8 cellular contexts compared by ENCODE assay signal in the genomic region with DNA sequence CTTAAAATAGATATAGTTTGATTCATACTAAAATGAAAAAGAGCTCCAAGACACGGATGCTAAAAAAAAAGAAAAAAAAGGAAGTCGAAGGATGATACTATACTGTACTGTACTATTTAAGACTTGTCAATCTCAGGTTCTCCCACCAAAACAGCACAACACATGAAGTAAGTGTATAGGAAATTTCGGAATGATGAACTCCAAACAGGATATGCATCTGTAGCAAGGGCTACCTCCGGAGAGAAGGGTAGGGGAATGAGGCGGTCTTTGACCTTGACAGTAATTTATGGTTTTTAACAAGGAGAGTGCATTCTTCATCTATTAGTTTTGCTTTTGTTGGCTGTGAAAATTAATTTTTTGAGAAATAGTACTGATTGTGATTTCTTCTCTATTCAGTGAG. TPM values are rescaled to one million over a fixed set of nuclear protein-coding genes. Genes with fewer than 3 reads are reported as not detected.
A peak's percentile ranks its signal among the peaks of the same experiment; 100 is the strongest.
DNase-seq lines count a peak whose midpoint lies in the region; ATAC-seq and TF ChIP-seq lines count a peak whose summit lies in the region.

No MANE protein-coding gene starts in this region.

- POLR2A ChIA-PET in Panc1 (lab: Charles Lee) = interaction anchor here (0.7 kb wide), 1 partner anchor 71 kb away, joined by 3 read pairs; no protein-coding TSS in a partner anchor

- DNase-seq in Panc1 (ENCODE audit: low read depth, low spot score) = no peak
- no peak for DNase-seq in epithelial cell of proximal tubule (ENCODE audit: low read depth)
- no peak for DNase-seq in psoas muscle
- DNase-seq in mucosa of gallbladder (ENCODE audit: low spot score) = no peak
- DNase-seq in cortex of kidney (lab: John Stamatoyannopoulos, UW) = no peak
- DNase-seq in activated gamma-delta T cell (lab: John Stamatoyannopoulos, UW) = no peak
- DNase-seq in NK-92 treated with Interleukin-12 subunit alpha and Interleukin-12 subunit beta, amount 100 ng/mL, for 24 hours (lab: John Stamatoyannopoulos, UW) = no peak

- H3K4me1 ChIP-seq in Panc1 (ENCODE audit: control insufficient read depth, insufficient read depth, low read length) = peaks cover 14% of the 10 kb centered on the region; the same call in 1 of the 2 replicates
- peaks cover 9% of the 10 kb centered on the region for H3K4me1 ChIP-seq in psoas muscle

- peak overlapping the region; percentile 68 to 89 for H3K4me3 ChIP-seq in Panc1 (ENCODE audit: low read depth in 2 of 2, low read length in 2 of 2)
- H3K4me3 ChIP-seq in epithelial cell of proximal tubule (ENCODE audit: low read depth, low read length) = peak overlapping the region; percentile 93
- H3K4me3 ChIP-seq in psoas muscle = peak overlapping the region; percentile 90

- H3K9me3 ChIP-seq in Panc1 (ENCODE audit: control insufficient read depth, insufficient read depth, low read depth, low read length) (no peaks in the 10 kb centered on the region), psoas muscle (no peaks in the 10 kb centered on the region)

- BruUV-seq in Panc1 (replicated peaks; lab: Mats Ljungman, UMichigan) = no TSS peak

- H3K27me3 ChIP-seq in Panc1 (ENCODE audit: control insufficient read depth, insufficient read depth, low read length) (no peaks in the 10 kb centered on the region), psoas muscle (ENCODE audit: insufficient read depth in 3 of 3, low read length in 2 of 3) (peaks cover 0 to 6% (median 0%) of the 10 kb centered on the region in 3 donors)

- TF ChIP-seq CTCF in Panc1 (IDR thresholded peaks at IDR 0.05) (no peak), epithelial cell of proximal tubule (conservative IDR thresholded peaks at IDR 0.05; ENCODE audit: low read depth, low read length) (no peak), psoas muscle (IDR thresholded peaks at IDR 0.05) (no peak)

- peak; percentile 4 for ATAC-seq in GM21381 (IDR thresholded peaks at IDR 0.05; ENCODE audit: unreplicated experiment)
- ATAC-seq in Panc1 = no peak
- no peak for ATAC-seq in psoas muscle

- WGBS in psoas muscle, 3 donors = 38 to 51% (median 48%) methylated on average over 5 of the region's 5 CpGs

- CTCF ChIA-PET in Panc1 (lab: Charles Lee) = no interaction called here

- in situ Hi-C loops in Panc1 (cut with HindIII; ENCODE audit: low pct_unique_long_range_greater_than_20kb, low sequenced_read_pairs) = no loop called here

- intact Hi-C loops in Panc1 (cut with micrococcal nuclease; ENCODE audit: unreplicated experiment) = no loop called here
- intact Hi-C loops in psoas muscle (cut with DNase I) = loop anchor here in 1 of 2 donors (10.0 kb wide), 2 partner anchors 182 to 362 kb away; no protein-coding TSS in a partner anchor

- H3K27ac ChIP-seq in Panc1 (ENCODE audit: low read length) (peak overlapping the region; percentile 82; the same call in 1 of the 2 replicates), psoas muscle (peak overlapping the region; percentile 83)

- peaks cover 4% of the 10 kb centered on the region; the same call in 1 of the 2 replicates for H3K36me3 ChIP-seq in Panc1 (ENCODE audit: control insufficient read depth, insufficient read depth, low read length)
- peaks cover 0 to 2% of the 10 kb centered on the region in 2 donors for H3K36me3 ChIP-seq in psoas muscle (ENCODE audit: insufficient read depth in 1 of 2, low read depth in 1 of 2)

RNA-seq across cellular contexts. Expression of gene FIP1L1, which starts 0.5 kb away (rescaled TPM):
- total RNA-seq in Panc1 (2021; ENCODE audit: unreplicated experiment) (35.5 TPM), epithelial cell of proximal tubule (52.8 and 69.9 TPM in 2 replicates), psoas muscle (10 to 100 TPM; 27.0 to 30.3 (median 27.6) TPM), mucosa of gallbladder (43.3 TPM)
- polyA plus RNA-seq in Panc1 (2012; ENCODE audit: insufficient read length) = 24.8 TPM
- polyA plus RNA-seq in psoas muscle = 10 to 100 TPM; 23.5 to 49.6 (median 35.9) TPM

RNA-seq across cellular contexts. Expression of gene SCFD2, which starts 11.0 kb away (rescaled TPM):
- total RNA-seq in Panc1 (2021; ENCODE audit: unreplicated experiment) = 7.4 TPM
- 5.6 TPM for polyA plus RNA-seq in Panc1 (2012; ENCODE audit: insufficient read length)
- 8.9 and 18.7 TPM in 2 replicates for total RNA-seq in epithelial cell of proximal tubule
- 10 to 100 TPM; 11.2 to 13.3 (median 12.4) TPM for total RNA-seq in psoas muscle
- polyA plus RNA-seq in psoas muscle = 1 to 10 TPM; 5.8 to 6.7 (median 6.2) TPM
- total RNA-seq in mucosa of gallbladder = 15.8 TPM
